ENCODE assay signal across 21 cellular contexts in the genomic region with DNA sequence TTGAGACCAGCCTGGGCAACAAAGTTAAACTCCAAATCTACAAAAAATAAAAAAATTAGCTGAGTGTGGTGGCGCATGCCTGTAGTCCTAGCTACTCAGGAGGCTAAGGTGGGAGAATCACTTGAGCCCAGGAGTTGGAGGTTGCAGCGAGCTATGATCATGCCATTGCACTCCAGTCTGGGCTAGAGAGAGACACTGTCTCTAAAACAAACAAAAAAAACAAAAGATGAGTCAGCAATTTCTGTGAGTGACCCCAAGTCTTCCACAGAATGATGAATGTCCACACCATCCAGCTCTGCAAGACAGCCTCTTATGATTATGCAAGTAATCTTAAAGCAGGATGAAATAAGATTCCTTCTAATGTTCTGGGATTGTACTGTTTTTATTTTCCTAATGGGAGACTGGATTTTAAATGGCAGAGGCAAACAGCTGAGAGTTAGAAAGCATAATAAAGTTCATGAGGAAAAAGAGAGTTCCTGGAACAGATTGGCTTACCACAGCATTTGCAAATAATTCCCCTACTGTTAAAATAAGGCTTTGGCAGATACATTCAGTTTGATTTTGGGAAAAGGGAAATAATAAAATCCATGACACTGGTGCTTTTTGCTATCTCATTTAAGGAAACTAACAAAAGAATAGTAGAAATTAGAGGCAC. TPM values are rescaled to one million over a fixed set of nuclear protein-coding genes. Genes with fewer than 3 reads are reported as not detected.
DNase-seq lines count a peak whose midpoint lies in the region; ATAC-seq, FAIRE-seq and TF ChIP-seq lines count a peak whose summit lies in the region.
"Had no signal": no experiment of that assay in that cellular context is flagged by ENCODE, and none has a peak within 500 bp of the region (broad histone marks: within the 10 kb centered on the region; RNA-seq: fewer than 3 reads in every experiment).

No MANE protein-coding gene starts in this region.

- intact Hi-C loops in sciatic nerve (cut with DNase I) = no loop called here

- H2BK5ac ChIP-seq in H1 (ENCODE audit: low read depth, low read length) = no peak overlapping the region

- 87% methylated on average over 2 of the region's 2 CpGs; no CpG with 5 or more reads in 1 of the 2 experiments for WGBS in H1 (ENCODE audit: extremely low coverage in 1 of 2, insufficient coverage in 1 of 2, insufficient read length in 1 of 2, insufficient replicate concordance in 2 of 2, low coverage in 1 of 2, low lambda C conversion rate in 2 of 2, missing lambda C conversion rate in 1 of 2), 2 experiments

- H3K36me3 ChIP-seq in H1 (ENCODE audit: control insufficient read depth in 2 of 4, insufficient read depth in 4 of 4, low read length in 3 of 4) = no peaks in the 10 kb centered on the region
- H3K36me3 ChIP-seq: cardiac muscle cell, vagina had no signal

- no peak overlapping the region for H3K18ac ChIP-seq in H1 (ENCODE audit: extremely low read depth, low read length)

- no peak overlapping the region for H4K91ac ChIP-seq in H1 (replicated peaks; ENCODE audit: insufficient read length, low read length)

- no peak for FAIRE-seq in H1 (lab: Jason Lieb, UNC)
- FAIRE-seq: islet of Langerhans had no signal

- no peak overlapping the region for H2AK5ac ChIP-seq in H1 (ENCODE audit: low read depth, low read length)

- H3K79me2 ChIP-seq in H1 (ENCODE audit: control insufficient read depth in 1 of 2, insufficient read depth in 2 of 2, low read length in 2 of 2) = no peaks in the 10 kb centered on the region

- H3K4me3 ChIP-seq in H1 (ENCODE audit: extremely low read depth in 1 of 4, insufficient read depth in 2 of 4, low read depth in 3 of 4, low read length in 4 of 4) = no peak overlapping the region
- H3K4me3 ChIP-seq: cardiac muscle cell, skin epidermis, vagina had no signal

- no peak for TF ChIP-seq EP300 in H1 (IDR thresholded peaks at IDR 0.05; ENCODE audit: borderline replicate concordance in 1 of 2, low read depth in 2 of 2, low read length in 2 of 2)

- H2BK15ac ChIP-seq in H1 (ENCODE audit: low read length) = no peak overlapping the region

- H4K5ac ChIP-seq in H1 (ENCODE audit: insufficient read length, low read depth, low read length) = no peak overlapping the region

- peak; percentile 19 for DNase-seq in H4 (ENCODE audit: low spot score)
- peak; percentile 70 for DNase-seq in OCI-M1 (lab: John Stamatoyannopoulos, UW)
- DNase-seq in H1 (ENCODE audit: low read depth in 1 of 2, low spot score in 2 of 2) = no peak
- no peak for DNase-seq in sciatic nerve (ENCODE audit: low spot score)
- no peak for DNase-seq in NCI-H748 (lab: John Stamatoyannopoulos, UW; ENCODE audit: unreplicated experiment)
- DNase-seq: activated CD4-positive, alpha-beta T cell treated with anti-CD3 and anti-CD28 coated beads for 4 hours; CD4-positive, alpha-beta T cell; effector memory CD4-positive, alpha-beta T cell; GDM1; NCI-H2029; NCI-H526 treated with DMSO at 0.1 percent for 48 hours; T-helper 17 cell had no signal

- no peak overlapping the region for H3K27ac ChIP-seq in H1 (ENCODE audit: low read depth, low read length)
- H3K27ac ChIP-seq: cardiac muscle cell, KMS-11, skin epidermis, vagina had no signal

- no peak overlapping the region for H3K14ac ChIP-seq in H1 (ENCODE audit: insufficient read length)

- H3K9ac ChIP-seq in H1 (replicated peaks in 1 of 4; ENCODE audit: extremely low read depth in 1 of 4, low read depth in 3 of 4, low read length in 3 of 4) = no peak overlapping the region
- H3K9ac ChIP-seq: KMS-11 had no signal

- H3K27me3 ChIP-seq in H1 (replicated peaks in 1 of 4; ENCODE audit: control insufficient read depth in 3 of 4, extremely low read depth in 1 of 4, insufficient read depth in 3 of 4, low read length in 3 of 4) = no peaks in the 10 kb centered on the region
- H3K27me3 ChIP-seq: cardiac muscle cell, vagina had no signal

- H4K8ac ChIP-seq in H1 (ENCODE audit: extremely low read depth, insufficient read depth, low read length) = no peak overlapping the region

- no peak overlapping the region for H2BK12ac ChIP-seq in H1 (ENCODE audit: low read depth, low read length)

- TF ChIP-seq CTCF in H1 (IDR thresholded peaks at IDR 0.05; ENCODE audit: control extremely low read depth in 1 of 3, insufficient read depth in 1 of 3, low read depth in 1 of 3, low read length in 3 of 3) = no peak

- peak; percentile 78 for ATAC-seq in sciatic nerve
- ATAC-seq in GM18498 (IDR thresholded peaks at IDR 0.05; ENCODE audit: unreplicated experiment) = no peak
- ATAC-seq in GM19395 (IDR thresholded peaks at IDR 0.05; ENCODE audit: unreplicated experiment) = no peak
- ATAC-seq: activated naive CD4-positive, alpha-beta T cell treated with anti-CD3 and anti-CD28 coated beads, Interleukin-2, amount 50 U/mL, for 72 hours; stimulated activated memory B cell treated with anti-CD40 and anti-IgM and Interleukin-4, amounts not matched to agents 10 μg/mL and 1 μg/mL and 100 μg/mL, for 72 hours; T-helper 17 cell had no signal

- H3K56ac ChIP-seq in H1 (replicated peaks; ENCODE audit: insufficient read length, low read depth, low read length) = no peak overlapping the region

- H3K79me1 ChIP-seq in H1 (ENCODE audit: low read depth, low read length) = no peaks in the 10 kb centered on the region

- POLR2A ChIA-PET in H1 (lab: Charles Lee; ENCODE audit: partially characterized antibody) = interaction anchor here (0.6 to 1.1 kb wide), 2 partner anchors 8 to 75 kb away, joined by 3 to 4 read pairs; no protein-coding TSS in a partner anchor

- no peaks in the 10 kb centered on the region; the same call in 1 of the 2 replicates for H3K23me2 ChIP-seq in H1 (ENCODE audit: low read depth, low read length)

- no peak overlapping the region for H2BK120ac ChIP-seq in H1 (replicated peaks; ENCODE audit: low read depth, low read length)

- 0 out of 2 replicates have a peak overlapping the region, but pooled peaks have one; percentile 83 for H2AFZ ChIP-seq in H1 (ENCODE audit: low read length)

- no peak overlapping the region for H3K4ac ChIP-seq in H1 (replicated peaks; ENCODE audit: insufficient read length, low read depth, low read length)

- H3K4me2 ChIP-seq in H1 (ENCODE audit: insufficient read depth in 1 of 2, low read depth in 2 of 2, low read length in 2 of 2) = no peak overlapping the region
- H3K4me2 ChIP-seq: KMS-11 had no signal

- H2BK20ac ChIP-seq in H1 (ENCODE audit: low read length) = no peak overlapping the region

- no peaks in the 10 kb centered on the region for H4K20me1 ChIP-seq in H1 (replicated peaks in 1 of 2; ENCODE audit: control insufficient read depth in 1 of 2, insufficient read depth in 2 of 2, low read length in 2 of 2)

- no peaks in the 10 kb centered on the region for H3K4me1 ChIP-seq in H1 (replicated peaks in 1 of 4; ENCODE audit: control insufficient read depth in 3 of 4, insufficient read depth in 4 of 4, low read length in 3 of 4)
- H3K4me1 ChIP-seq: vagina had no signal

- TF ChIP-seq RAD21 in H1 (IDR thresholded peaks at IDR 0.05 in 1 of 2, conservative IDR thresholded peaks at IDR 0.05 in 1 of 2; ENCODE audit: low read depth in 2 of 2, low read length in 2 of 2) = no peak

- CTCF ChIA-PET in H1 (lab: Charles Lee; ENCODE audit: partially characterized antibody) = interaction anchor here (0.6 to 1.4 kb wide), 7 partner anchors 14 to 849 kb away, joined by 3 to 5 read pairs (median 4); no protein-coding TSS in a partner anchor

- H3K9me3 ChIP-seq in H1 (ENCODE audit: insufficient read depth in 2 of 2, low read depth in 1 of 2, low read length in 1 of 2) = no peaks in the 10 kb centered on the region
- H3K9me3 ChIP-seq: vagina had no signal

- H3K23ac ChIP-seq in H1 (ENCODE audit: insufficient read length) = no peak overlapping the region

- no peak for TF ChIP-seq POLR2A in H1 (IDR thresholded peaks at IDR 0.05; ENCODE audit: control extremely low read depth in 1 of 2, low read depth in 2 of 2, low read length in 2 of 2)

TF ChIP-seq in H1, 55 proteins besides CTCF, POLR2A, EP300 and RAD21:
- no peak for TF ChIP-seq RXRA (IDR thresholded peaks at IDR 0.05; ENCODE audit: insufficient read depth, low read depth, low read length)
- TF ChIP-seq MAFK (IDR thresholded peaks at IDR 0.05; ENCODE audit: low read depth, low read length) = peak; percentile 88
- peak; percentile 75 for TF ChIP-seq BACH1 (IDR thresholded peaks at IDR 0.05; ENCODE audit: low read length)
TF ChIP-seq in H1: peak in this region for 2.

RNA-seq across cellular contexts. Expression of a gene that starts 18.9 kb away (rescaled TPM):
- total RNA-seq in H4 (2014; rRNA removed; shearing (Covaris generic)) = 9.5 and 13.1 TPM in 2 replicates
- 35.1 and 37.0 TPM in 2 replicates for total RNA-seq in H1 (2021; fragmentation: NEBNext Ultra II Directional; extraction: Animal tissue kit (Norgen Biotek cat#: 25700))
- 6.4 and 10.4 TPM in 2 replicates for polyA plus RNA-seq in H1 (2011; rRNA removed)
- polyA plus RNA-seq in H1 (2011; cell fraction: cytosol; rRNA removed) = 15.2 TPM
- 4.4 TPM for polyA plus RNA-seq in H1 (2011; cell fraction: nucleus; rRNA removed)
- polyA plus RNA-seq in H1 (2012, experiment 1 of 2) = 11.0 to 25.9 TPM (median 14.0 TPM) in 4 replicates
- 3.2 TPM for polyA plus RNA-seq in H1 (2012, experiment 2 of 2)
- polyA plus RNA-seq in H1 (2013, experiment 1 of 2) = 19.4 TPM
- 19.3 TPM for polyA plus RNA-seq in H1 (2013, experiment 2 of 2)
- 9.6 and 10.1 TPM in 2 replicates for polyA minus RNA-seq in H1 (2011; rRNA and poly(A)+ RNA removed)
- 15.2 TPM for polyA minus RNA-seq in H1 (2011; cell fraction: cytosol; rRNA and poly(A)+ RNA removed)
- polyA minus RNA-seq in H1 (2011; cell fraction: nucleus; rRNA and poly(A)+ RNA removed) = 11.1 TPM
- 17.8 TPM for total RNA-seq in sciatic nerve

Comparison
In these comparisons a context has a peak if more than half of its experiments do, and no peak if none do; other contexts are left out.
1. DNase-seq: peak in H4 (single experiment) and OCI-M1 (single experiment); none in H1 (0 of 2), sciatic nerve (single experiment) and NCI-H748 (single experiment).